ENCODE assay signal across 8 cellular contexts in genomic region chr15:57306305-57306943, GRCh38.
A peak's percentile ranks its signal among the peaks of the same experiment; 100 is the strongest.
DNase-seq lines count a peak whose midpoint lies in the region; ATAC-seq and TF ChIP-seq lines count a peak whose summit lies in the region.

No MANE protein-coding gene starts in this region.

- peak overlapping the region; percentile 71 for H2AFZ ChIP-seq in PC-3 (ENCODE audit: low read length)

- BruUV-seq in PC-3 (replicated peaks; lab: Mats Ljungman, UMichigan), result no TSS peak

- H3K4me1 ChIP-seq in BLaER1 treated with 17β-estradiol and CSF1 and Interleukin-3, amounts not matched to agents 10 nM and 100 nM, result peaks cover 5 to 17% (median 14%) of the 10 kb centered on the region in 10 experiments; a peak in 19 of 20 replicates
- H3K4me1 ChIP-seq in HUES64 (ENCODE audit: insufficient read depth, low read length) (peaks cover 13% of the 10 kb centered on the region), PC-3 (ENCODE audit: insufficient read depth, low read length) (peaks cover 12% of the 10 kb centered on the region)

- no peaks in the 10 kb centered on the region for H3K36me3 ChIP-seq in BLaER1 treated with 17β-estradiol and CSF1 and Interleukin-3, amounts not matched to agents 10 nM and 100 nM
- H3K36me3 ChIP-seq in HUES64 (ENCODE audit: insufficient read depth, low read length) (no peaks in the 10 kb centered on the region), PC-3 (ENCODE audit: low read depth, low read length) (no peaks in the 10 kb centered on the region; the same call in 1 of the 2 replicates)

- DNase-seq in PC-3 (peak; percentile 66), activated T-helper 1 cell treated with Interleukin-2 at 50 U/mL for 16 hours (ENCODE audit: low read depth) (peak; percentile 70), fibroblast of mammary gland (ENCODE audit: low read depth) (peak; percentile 63), natural killer cell (peak; percentile 81)
- DNase-seq in stimulated activated naive B cell treated with anti-CD40 and anti-IgM and Interleukin-4, amounts not matched to agents 10 μg/mL and 1 μg/mL and 100 μg/mL, for 72 hours, result peak; percentile 75

- ATAC-seq in GM19372 (IDR thresholded peaks at IDR 0.05; ENCODE audit: low read depth, unreplicated experiment) (peak; percentile 57), PC-3 (peak; percentile 76), natural killer cell (peak; percentile 82 to 94 (median 90))
- peak; percentile 81 to 90 for ATAC-seq in stimulated activated naive B cell treated with anti-CD40 and anti-IgM and Interleukin-4, amounts not matched to agents 10 μg/mL and 1 μg/mL and 100 μg/mL, for 72 hours (replicated peaks)

- peaks cover 10 to 25% of the 10 kb centered on the region in 2 donors for H3K27me3 Mint-ChIP-seq in natural killer cell (ENCODE audit: low read depth in 2 of 2)
- no peaks in the 10 kb centered on the region for H3K27me3 Mint-ChIP-seq in stimulated activated naive B cell treated with anti-CD40 and anti-IgM and Interleukin-4, amounts not matched to agents 10 μg/mL and 1 μg/mL and 100 μg/mL, for 72 hours

- H3K4me2 ChIP-seq in BLaER1 treated with 17β-estradiol and CSF1 and Interleukin-3, amounts not matched to agents 10 nM and 100 nM, result peak overlapping the region; percentile 83 to 99 (median 91)
- peak overlapping the region; percentile 85 for H3K4me2 ChIP-seq in PC-3 (ENCODE audit: low read length)

- intact Hi-C loops in PC-3 (cut with micrococcal nuclease) (loop anchor here (5.0 to 10.0 kb wide), 3 partner anchors 89 to 814 kb away; no protein-coding TSS in a partner anchor), natural killer cell (cut with micrococcal nuclease) (loop anchor here (1.0 to 10.0 kb wide), 4 partner anchors 160 to 810 kb away; no protein-coding TSS in a partner anchor)

- peak overlapping the region in 10 of 11 experiments; percentile 48 to 73 (median 64); a peak in 19 of 22 replicates for H3K27ac ChIP-seq in BLaER1 treated with 17β-estradiol and CSF1 and Interleukin-3, amounts not matched to agents 10 nM and 100 nM
- peak overlapping the region; percentile 71 for H3K27ac ChIP-seq in HUES64 (ENCODE audit: low read depth, low read length)
- H3K27ac ChIP-seq in PC-3 (ENCODE audit: low read length), result no peak overlapping the region

- H3F3A ChIP-seq in PC-3 (ENCODE audit: low read length, unreplicated experiment), result no peaks in the 10 kb centered on the region

- H3K27me3 ChIP-seq in BLaER1 treated with 17β-estradiol and CSF1 and Interleukin-3, amounts not matched to agents 10 nM and 100 nM, result no peaks in the 10 kb centered on the region
- no peaks in the 10 kb centered on the region for H3K27me3 ChIP-seq in HUES64 (ENCODE audit: insufficient read depth, low read length)
- H3K27me3 ChIP-seq in PC-3 (ENCODE audit: low read length), result no peaks in the 10 kb centered on the region

- no peaks in the 10 kb centered on the region for H3K9me3 ChIP-seq in BLaER1 treated with 17β-estradiol and CSF1 and Interleukin-3, amounts not matched to agents 10 nM and 100 nM (replicated peaks in 1 of 11)
- H3K9me3 ChIP-seq in HUES64 (ENCODE audit: insufficient read depth, low read depth, low read length), result no peaks in the 10 kb centered on the region
- no peaks in the 10 kb centered on the region for H3K9me3 ChIP-seq in PC-3 (ENCODE audit: low read length)

- no peaks in the 10 kb centered on the region for H3K36me3 Mint-ChIP-seq in natural killer cell
- H3K36me3 Mint-ChIP-seq in stimulated activated naive B cell treated with anti-CD40 and anti-IgM and Interleukin-4, amounts not matched to agents 10 μg/mL and 1 μg/mL and 100 μg/mL, for 72 hours, result peaks cover 50 to 69% of the 10 kb centered on the region in 2 donors

- POLR2A ChIA-PET in PC-3 (lab: Charles Lee; ENCODE audit: unreplicated experiment), result no interaction called here

- no peaks in the 10 kb centered on the region for H3K79me2 ChIP-seq in PC-3 (ENCODE audit: low read length)

- H4K20me1 ChIP-seq in BLaER1 treated with 17β-estradiol and CSF1 and Interleukin-3, amounts not matched to agents 10 nM and 100 nM, result no peaks in the 10 kb centered on the region
- no peaks in the 10 kb centered on the region for H4K20me1 ChIP-seq in PC-3 (ENCODE audit: low read length)

- H3K9me3 Mint-ChIP-seq in natural killer cell, result no peaks in the 10 kb centered on the region
- no peaks in the 10 kb centered on the region for H3K9me3 Mint-ChIP-seq in stimulated activated naive B cell treated with anti-CD40 and anti-IgM and Interleukin-4, amounts not matched to agents 10 μg/mL and 1 μg/mL and 100 μg/mL, for 72 hours

- peak overlapping the region; percentile 72 for H3K4me3 Mint-ChIP-seq in natural killer cell
- H3K4me3 Mint-ChIP-seq in stimulated activated naive B cell treated with anti-CD40 and anti-IgM and Interleukin-4, amounts not matched to agents 10 μg/mL and 1 μg/mL and 100 μg/mL, for 72 hours, result peak overlapping the region; percentile 88 to 91

- 2% methylated on average over 39 of the region's 42 CpGs for WGBS in HUES64

- H3K27ac Mint-ChIP-seq in natural killer cell, result peak overlapping the region in 1 of 2 donors; percentile 35
- H3K27ac Mint-ChIP-seq in stimulated activated naive B cell treated with anti-CD40 and anti-IgM and Interleukin-4, amounts not matched to agents 10 μg/mL and 1 μg/mL and 100 μg/mL, for 72 hours, result peak overlapping the region; percentile 91

- CTCF ChIA-PET in PC-3 (lab: Charles Lee), result interaction anchor here (0.7 kb wide), 1 partner anchor 478 kb away, joined by 3 read pairs; no protein-coding TSS in a partner anchor

- peak overlapping the region; percentile 62 to 80 (median 75) for H3K9ac ChIP-seq in BLaER1 treated with 17β-estradiol and CSF1 and Interleukin-3, amounts not matched to agents 10 nM and 100 nM
- peak overlapping the region; percentile 78 for H3K9ac ChIP-seq in HUES64 (ENCODE audit: low read depth, low read length)
- no peak overlapping the region for H3K9ac ChIP-seq in PC-3 (ENCODE audit: low read length)

- peaks cover 5 to 16% of the 10 kb centered on the region in 2 donors for H3K4me1 Mint-ChIP-seq in natural killer cell
- peaks cover 52 to 87% of the 10 kb centered on the region in 2 donors for H3K4me1 Mint-ChIP-seq in stimulated activated naive B cell treated with anti-CD40 and anti-IgM and Interleukin-4, amounts not matched to agents 10 μg/mL and 1 μg/mL and 100 μg/mL, for 72 hours

- H3K4me3 ChIP-seq in BLaER1 treated with 17β-estradiol and CSF1 and Interleukin-3, amounts not matched to agents 10 nM and 100 nM, result peak overlapping the region; percentile 53 to 73 (median 63)
- H3K4me3 ChIP-seq in HUES64 (ENCODE audit: low read length) (peak overlapping the region; percentile 58), PC-3 (ENCODE audit: low read length) (peak overlapping the region; percentile 57; the same call in 1 of the 2 replicates), fibroblast of mammary gland (ENCODE audit: control insufficient read depth, low read depth, low read length) (peak overlapping the region; percentile 59)

- TF ChIP-seq CTCF in PC-3 (conservative IDR thresholded peaks at IDR 0.05; ENCODE audit: low read depth, low read length) (peak; percentile 77), fibroblast of mammary gland (conservative IDR thresholded peaks at IDR 0.05; ENCODE audit: control insufficient read depth, insufficient read depth, low read depth, low read length) (peak; percentile 67), natural killer cell (IDR thresholded peaks at IDR 0.05) (peak; percentile 89)

- H3K9me2 ChIP-seq in PC-3 (replicated peaks; ENCODE audit: low read length), result no peaks in the 10 kb centered on the region
